ENCODE assay signal across 1 cellular context in genomic region chr19:7522923-7523667, GRCh38.
TF ChIP-seq lines count a peak whose summit lies in the region.

No MANE protein-coding gene starts in this region.

TF ChIP-seq in IMR-90, 13 proteins besides CTCF, POLR2A, EP300 and RAD21 (continued from another document):
- TF ChIP-seq BHLHE40 (IDR thresholded peaks at IDR 0.05; ENCODE audit: low read depth, low read length), result peak; percentile 63
